34 cellular contexts compared by ENCODE assay signal in genomic region chr11:61940466-61940865, GRCh38.
"Had no signal": no experiment of that assay in that cellular context is flagged by ENCODE, and none has a peak within 500 bp of the region (broad histone marks: within the 10 kb centered on the region; RNA-seq: fewer than 3 reads in every experiment).

No MANE protein-coding gene starts in this region.

- H3K4me3 ChIP-seq: MG63 had no signal

- DNase-seq: Karpas-422, Kasumi-1, MG63, MM.1S, MV-4-11, NCI-H1048, NCI-H1092, NCI-H1092 treated with DMSO at 0.1 percent for 48 hours, NCI-H1105, NCI-H1105 treated with DMSO at 0.1 percent for 48 hours, NCI-H1417, NCI-H1417 treated with DMSO at 0.1 percent for 48 hours, NCI-H1436, NCI-H1436 treated with DMSO at 0.1 percent for 48 hours, NCI-H146, NCI-H1694, NCI-H1694 treated with DMSO at 0.1 percent for 48 hours, NCI-H187, NCI-H187 treated with DMSO at 0.1 percent for 48 hours, NCI-H1930, NCI-H2029, NCI-H2029 treated with DMSO at 0.1 percent for 48 hours, NCI-H2081, NCI-H2081 treated with DMSO at 0.1 percent for 48 hours, NCI-H2107, NCI-H2171, NCI-H2171 treated with DMSO at 0.1 percent for 48 hours, NCI-H2227 treated with DMSO at 0.1 percent for 48 hours, NCI-H226, NCI-H345, NCI-H446, NCI-H446 treated with DMSO at 0.1 percent for 48 hours, NCI-H510A had no signal

- H3K27ac ChIP-seq: KMS-11 had no signal

- H3K36me3 ChIP-seq: MG63 had no signal

- H3K27me3 ChIP-seq: MG63 had no signal
